In genomic region chr9:14993061-14993800, GRCh38 we compare ENCODE assay signal across 1 cellular context.
A peak's percentile ranks its signal among the peaks of the same experiment; 100 is the strongest.
TF ChIP-seq lines count a peak whose summit lies in the region.

No MANE protein-coding gene starts in this region.

TF ChIP-seq in H1, 55 proteins besides CTCF, POLR2A, EP300 and RAD21 (continued from another document):
- TF ChIP-seq CHD7 (IDR thresholded peaks at IDR 0.05; ENCODE audit: insufficient replicate concordance, low read length) (no peak), JUND (IDR thresholded peaks at IDR 0.05; ENCODE audit: low read length) (no peak), KDM4A (IDR thresholded peaks at IDR 0.05; ENCODE audit: low read depth, low read length, severe bottlenecking) (peak; percentile 3), YY1 (IDR thresholded peaks at IDR 0.05; ENCODE audit: low read depth, low read length) (peak; percentile 75; the same call in 1 of the 2 replicates), CBX8 (IDR thresholded peaks at IDR 0.05; ENCODE audit: borderline replicate concordance, low read depth, low read length) (no peak), SAP30 (IDR thresholded peaks at IDR 0.05; ENCODE audit: insufficient read depth, insufficient replicate concordance, low read length) (no peak), GABPA (IDR thresholded peaks at IDR 0.05; ENCODE audit: borderline replicate concordance, insufficient read depth, low read length) (peak; percentile 89; the same call in 1 of the 2 replicates), SIN3A (conservative IDR thresholded peaks at IDR 0.05 in 1 of 2, IDR thresholded peaks at IDR 0.05 in 1 of 2; ENCODE audit: low read depth in 1 of 2, low read length in 2 of 2) (peak in 1 of 2 experiments; percentile 83; a peak in 1 of 4 replicates), SRF (IDR thresholded peaks at IDR 0.05; ENCODE audit: low read depth, low read length) (peak; percentile 73), TAF7 (optimal IDR thresholded peaks at IDR 0.05; ENCODE audit: borderline replicate concordance, low read depth, low read length) (peak; percentile 88), POLR2AphosphoS5 (IDR thresholded peaks at IDR 0.05; ENCODE audit: low read depth, low read length) (0 out of 2 replicates have a peak, but pooled peaks have one; percentile 26), TAF1 (IDR thresholded peaks at IDR 0.05; ENCODE audit: low read depth, low read length) (peak; percentile 94), MAX (IDR thresholded peaks at IDR 0.05) (peak; percentile 25; the same call in 1 of the 2 replicates), CHD2 (IDR thresholded peaks at IDR 0.05; ENCODE audit: low read length) (peak; percentile 61; the same call in 1 of the 2 replicates), RXRA (IDR thresholded peaks at IDR 0.05; ENCODE audit: insufficient read depth, low read depth, low read length) (no peak), SIRT6 (IDR thresholded peaks at IDR 0.05; ENCODE audit: low read length) (no peak), CBX5 (IDR thresholded peaks at IDR 0.05; ENCODE audit: low read depth, low read length) (no peak), RBBP5 (IDR thresholded peaks at IDR 0.05; ENCODE audit: borderline replicate concordance, low read depth, low read length) (0 out of 2 replicates have a peak, but pooled peaks have one; percentile 50), USF2 (IDR thresholded peaks at IDR 0.05; ENCODE audit: low read length) (no peak)
TF ChIP-seq in H1: peak in this region for 20.
